In genomic region chr1:31814631-31815306, GRCh38 we compare ENCODE assay signal across 17 cellular contexts. TPM values are rescaled to one million over a fixed set of nuclear protein-coding genes. Genes with fewer than 3 reads are reported as not detected.
A peak's percentile ranks its signal among the peaks of the same experiment; 100 is the strongest.
DNase-seq lines count a peak whose midpoint lies in the region; ATAC-seq and TF ChIP-seq lines count a peak whose summit lies in the region.
"Had no signal": no experiment of that assay in that cellular context is flagged by ENCODE, and none has a peak within 500 bp of the region (broad histone marks: within the 10 kb centered on the region; RNA-seq: fewer than 3 reads in every experiment).

No MANE protein-coding gene starts in this region.

- no peaks in the 10 kb centered on the region for H4K20me1 ChIP-seq in DND-41 (ENCODE audit: insufficient read depth, low read length)

- no peak overlapping the region for H3K4me3 ChIP-seq in DND-41 (ENCODE audit: low read depth in 1 of 2, low read length in 2 of 2)
- H3K4me3 ChIP-seq in NT2/D1 (ENCODE audit: insufficient read length, low read depth) = no peak overlapping the region
- no peak overlapping the region for H3K4me3 ChIP-seq in spleen
- H3K4me3 ChIP-seq: thyroid gland had no signal

- no peaks in the 10 kb centered on the region for H3K27me3 ChIP-seq in DND-41 (ENCODE audit: insufficient read depth, low read length, poor library complexity)
- H3K27me3 ChIP-seq in NT2/D1 (ENCODE audit: insufficient read depth, insufficient read length) = no peaks in the 10 kb centered on the region
- no peaks in the 10 kb centered on the region for H3K27me3 ChIP-seq in spleen (replicated peaks in 1 of 7)
- H3K27me3 ChIP-seq: thyroid gland had no signal

- H3K4me2 ChIP-seq in DND-41 (ENCODE audit: insufficient read depth, low read length) = no peak overlapping the region

- H3K9ac ChIP-seq in DND-41 (ENCODE audit: low read depth, low read length) = no peak overlapping the region
- H3K9ac ChIP-seq in NT2/D1 (ENCODE audit: insufficient read length, low read depth) = peak overlapping the region; percentile 42

- no peak overlapping the region for H2AFZ ChIP-seq in DND-41 (ENCODE audit: low read depth, low read length)

- H3K36me3 ChIP-seq in DND-41 (ENCODE audit: insufficient read depth, low read length) (no peaks in the 10 kb centered on the region), NT2/D1 (ENCODE audit: insufficient read depth, insufficient read length, low read length) (no peaks in the 10 kb centered on the region), spleen (no peaks in the 10 kb centered on the region)
- H3K36me3 ChIP-seq: thyroid gland had no signal

- no peaks in the 10 kb centered on the region for H3K9me3 ChIP-seq in DND-41 (ENCODE audit: insufficient read depth, low read length, severe bottlenecking)
- no peaks in the 10 kb centered on the region for H3K9me3 ChIP-seq in NT2/D1 (ENCODE audit: insufficient read depth, low read length)
- H3K9me3 ChIP-seq in spleen = peaks cover 0 to 5% (median 0%) of the 10 kb centered on the region in 8 donors
- H3K9me3 ChIP-seq: thyroid gland had no signal

- no peaks in the 10 kb centered on the region for H3K79me2 ChIP-seq in DND-41 (ENCODE audit: insufficient read depth, low read length)

- TF ChIP-seq CTCF in DND-41 (IDR thresholded peaks at IDR 0.05; ENCODE audit: borderline replicate concordance, extremely low read depth, low read length, poor library complexity, severe bottlenecking) (no peak), spleen (IDR thresholded peaks at IDR 0.05 in 8 of 11, conservative IDR thresholded peaks at IDR 0.05 in 3 of 11) (no peak)

- no peak for ATAC-seq in DND-41 (ENCODE audit: insufficient read depth, low read depth)
- no peak for ATAC-seq in sciatic nerve
- no peak for ATAC-seq in GM21390 (IDR thresholded peaks at IDR 0.05; ENCODE audit: unreplicated experiment)
- no peak for ATAC-seq in HG03469 (IDR thresholded peaks at IDR 0.05; ENCODE audit: unreplicated experiment)

- H3K27ac ChIP-seq in DND-41 (ENCODE audit: low read length) = peak overlapping the region; percentile 1
- H3K27ac ChIP-seq in spleen = peak overlapping the region; percentile 19 to 71 (median 46)
- H3K27ac ChIP-seq: thyroid gland had no signal

- WGBS in spleen, 5 donors = 73 to 91% (median 80%) methylated on average over 7 to 10 of the region's 10 CpGs

- no peak for TF ChIP-seq POLR2A in spleen (IDR thresholded peaks at IDR 0.05)

- intact Hi-C loops in spleen (cut with DNase I; ENCODE audit: low total_unique reads) = loop anchor here (5.0 kb wide), 1 partner anchor 148 kb away; no protein-coding TSS in a partner anchor
- intact Hi-C loops in sciatic nerve (cut with DNase I) = no loop called here

- H3K4me1 ChIP-seq in DND-41 (ENCODE audit: insufficient read depth, low read length) = no peaks in the 10 kb centered on the region
- H3K4me1 ChIP-seq in NT2/D1 (ENCODE audit: insufficient read depth, insufficient read length) = peaks cover 11% of the 10 kb centered on the region
- H3K4me1 ChIP-seq in spleen = peaks cover 0 to 58% (median 26%) of the 10 kb centered on the region in 6 donors
- H3K4me1 ChIP-seq: thyroid gland had no signal

- no peak for DNase-seq in DND-41
- DNase-seq in NT2/D1 (ENCODE audit: low read depth, low spot score) = no peak
- DNase-seq in ecto neural progenitor cell (ENCODE audit: low spot score) = peak; percentile 41
- peak; percentile 71 for DNase-seq in spleen
- no peak for DNase-seq in sciatic nerve (ENCODE audit: low spot score)
- no peak for DNase-seq in H4 (ENCODE audit: low spot score)
- DNase-seq: activated CD4-positive, alpha-beta T cell treated with anti-CD3 and anti-CD28 coated beads for 36 hours; activated effector memory CD4-positive, alpha-beta T cell treated with Interleukin-2 at 50 U/mL for 16 hours; DMS53; foreskin fibroblast; HCEC 1CT; NCI-H510A treated with DMSO at 0.1 percent for 48 hours; occipital lobe; stimulated activated CD4-positive, alpha-beta T cell treated with anti-CD3 and anti-CD28 coated beads, Interleukin-12 subunit alpha, Interleukin-12 subunit beta, amount 100 ng/mL, for 4 hours; thyroid gland had no signal

RNA-seq across cellular contexts. Expression of gene SPOCD1, which starts 1.1 kb away (rescaled TPM):
- 1 to 10 TPM; 1.2 to 5.0 (median 4.1) TPM for total RNA-seq in spleen
- polyA plus RNA-seq in spleen = 1 to 10 TPM in 2 of 3 donors, under 1 TPM in 1; 0.74 to 2.0 (median 1.4) TPM
- total RNA-seq in sciatic nerve = 1.3 TPM
- 3.6 and 9.9 TPM in 2 replicates for total RNA-seq in H4 (2014; rRNA removed; shearing (Covaris generic))
- total RNA-seq: occipital lobe had no signal

RNA-seq across cellular contexts. Expression of gene ADGRB2, which starts 50.6 kb away (rescaled TPM):
- total RNA-seq in spleen (1 to 10 TPM in 5 of 7 donors, under 1 TPM in 2; 0.82 to 5.1 (median 2.7) TPM), sciatic nerve (5.2 TPM)
- polyA plus RNA-seq in spleen = 1 to 10 TPM in 1 of 3 donors, under 1 TPM in 2; 0.52 to 1.4 (median 0.57) TPM
- 2.4 and 3.5 TPM in 2 replicates for total RNA-seq in H4 (2014; rRNA removed; shearing (Covaris generic))

Comparison
In these comparisons a context has a peak if more than half of its experiments do, and no peak if none do; other contexts are left out.
1. DNase-seq: peak in ecto neural progenitor cell (single experiment) and spleen (single experiment); none in DND-41 (single experiment), NT2/D1 (single experiment), sciatic nerve (single experiment) and H4 (single experiment).